ENCODE assay signal across 6 cellular contexts in the genomic region with DNA sequence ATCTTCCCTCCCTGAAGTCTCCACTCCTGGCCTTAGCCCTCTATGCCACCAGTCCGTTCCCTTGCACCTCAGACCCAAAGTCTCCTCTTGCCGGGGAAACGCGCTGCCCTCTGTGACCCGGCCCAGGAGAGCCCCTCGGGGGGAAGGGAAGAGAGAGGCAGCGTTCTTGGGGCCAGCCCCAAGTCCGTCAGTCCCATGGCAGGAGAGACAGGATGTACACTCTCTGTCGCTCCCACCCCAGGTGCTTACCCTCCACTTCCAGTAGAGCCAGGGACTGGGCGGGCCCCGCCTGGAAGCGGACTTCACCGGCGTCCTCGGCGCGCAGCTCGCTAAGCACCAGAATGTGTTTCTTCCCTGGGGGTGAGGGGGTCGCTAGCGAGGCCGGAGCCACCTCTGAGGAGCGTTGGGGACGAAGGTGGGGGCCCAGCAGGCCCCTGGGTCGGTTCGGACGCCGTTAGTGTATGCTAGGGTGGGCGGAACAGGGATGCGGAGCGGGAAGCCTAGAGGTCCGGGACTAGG. TPM values are rescaled to one million over a fixed set of nuclear protein-coding genes. Genes with fewer than 3 reads are reported as not detected.
DNase-seq lines count a peak whose midpoint lies in the region; ATAC-seq, FAIRE-seq and TF ChIP-seq lines count a peak whose summit lies in the region.

No MANE protein-coding gene starts in this region.

- H3K36me3 ChIP-seq in GM12878 (ENCODE audit: control insufficient read depth in 2 of 2, insufficient read depth in 2 of 2, low read length in 1 of 2) = no peaks in the 10 kb centered on the region

- FAIRE-seq in GM12878 (lab: Jason Lieb, UNC) = no peak

- H3K9ac ChIP-seq in GM12878 (ENCODE audit: control insufficient read depth, insufficient read depth, low read length) = no peak overlapping the region

- peaks cover 3 to 8% of the 10 kb centered on the region in 2 experiments for H3K27me3 ChIP-seq in GM12878 (replicated peaks in 1 of 2; ENCODE audit: control insufficient read depth in 2 of 2, insufficient read depth in 2 of 2, low read length in 1 of 2)

- TF ChIP-seq POLR2A in GM12878 (IDR thresholded peaks at IDR 0.05; ENCODE audit: low read depth, low read length) = no peak

- H3K27me3 Mint-ChIP-seq in nephron (ENCODE audit: low read depth) = peaks cover 16% of the 10 kb centered on the region

- CTCF ChIA-PET in GM12878 (lab: Yijun Ruan, JAX) = interaction anchor here (0.9 to 1.9 kb wide), 2 partner anchors 9 to 11 kb away, joined by 3 to 7 read pairs; partner anchors contain the start of gene CHPF

- SMC1A ChIA-PET in GM12878 (lab: Charles Lee; ENCODE audit: uncharacterized antibody, unreplicated experiment) = no interaction called here

- peak overlapping the region; percentile 37 for H2AFZ ChIP-seq in GM12878 (ENCODE audit: control insufficient read depth, low read depth, low read length)

- H3K79me2 ChIP-seq in GM12878 (ENCODE audit: control insufficient read depth, insufficient read depth, low read length) = no peaks in the 10 kb centered on the region

- in situ Hi-C loops in G401 (cut with HindIII; ENCODE audit: low sequenced_read_pairs) = no loop called here
- in situ Hi-C loops in GM12878 (cut with MboI) = no loop called here

- TF ChIP-seq EP300 in GM12878 (IDR thresholded peaks at IDR 0.05; ENCODE audit: borderline replicate concordance in 1 of 2, control insufficient read depth in 1 of 2, low read depth in 2 of 2, low read length in 2 of 2) = no peak

- no peaks in the 10 kb centered on the region for H4K20me1 ChIP-seq in GM12878 (ENCODE audit: control insufficient read depth, insufficient read depth)

- ATAC-seq in HG03039 (IDR thresholded peaks at IDR 0.05; ENCODE audit: unreplicated experiment) (peak; percentile 4), GM12878 (peak; percentile 40), GM21717 (IDR thresholded peaks at IDR 0.05; ENCODE audit: unreplicated experiment) (no peak)

- RAD21 ChIA-PET in GM12878 (lab: Charles Lee; ENCODE audit: unreplicated experiment) = no interaction called here

- no peak for TF ChIP-seq RAD21 in GM12878 (IDR thresholded peaks at IDR 0.05; ENCODE audit: insufficient read depth, low read depth, low read length)

- BruUV-seq in GM12878 (replicated peaks; lab: Mats Ljungman, UMichigan) = no TSS peak

- H3K36me3 Mint-ChIP-seq in nephron (ENCODE audit: low read depth) = peaks cover 17% of the 10 kb centered on the region

- H3K4me1 ChIP-seq in GM12878 (ENCODE audit: control insufficient read depth, insufficient read depth, low read length) = no peaks in the 10 kb centered on the region; the same call in 1 of the 2 replicates

- DNase-seq in G401 (ENCODE audit: low spot score) = peak; percentile 26
- no peak for DNase-seq in GM12878 (ENCODE audit: low read depth, low spot score)
- no peak for DNase-seq in posterior vena cava (ENCODE audit: low spot score)

- no peaks in the 10 kb centered on the region; the same call in 2 of the 3 replicates for H3K9me3 ChIP-seq in GM12878 (replicated peaks; ENCODE audit: control insufficient read depth, insufficient read depth, low read length)

- WGBS in GM12878 (ENCODE audit: insufficient coverage, insufficient replicate concordance, low lambda C conversion rate, missing lambda C conversion rate) = 15% methylated on average over 28 of the region's 31 CpGs

- H3K4me2 ChIP-seq in GM12878 (ENCODE audit: control insufficient read depth, insufficient read depth) = peak overlapping the region; percentile 77

- no peak for TF ChIP-seq CTCF in GM12878 (IDR thresholded peaks at IDR 0.05 in 2 of 3, conservative IDR thresholded peaks at IDR 0.05 in 1 of 3; ENCODE audit: control insufficient read depth in 2 of 3, extremely low read depth in 1 of 3, insufficient read depth in 1 of 3, low read depth in 3 of 3, low read length in 3 of 3)
- TF ChIP-seq CTCF in nephron (IDR thresholded peaks at IDR 0.05; ENCODE audit: unreplicated experiment in 3 of 3) = no peak

- intact Hi-C loops in GM12878 (cut with micrococcal nuclease; ENCODE audit: unreplicated experiment) (no loop called here), posterior vena cava (cut with DNase I) (no loop called here)

- peaks cover 5% of the 10 kb centered on the region for H3K4me1 Mint-ChIP-seq in nephron

- peak overlapping the region; percentile 83 to 89 (median 86) for H3K4me3 Mint-ChIP-seq in nephron

- no peaks in the 10 kb centered on the region for H3K9me3 Mint-ChIP-seq in nephron

- H3K27ac ChIP-seq in GM12878 (ENCODE audit: control insufficient read depth, insufficient read depth) = no peak overlapping the region

- POLR2A ChIA-PET in GM12878 (lab: Charles Lee) = no interaction called here

- H3K27ac Mint-ChIP-seq in nephron = no peak overlapping the region

- peak overlapping the region; percentile 57; the same call in 1 of the 2 replicates for H3K4me3 ChIP-seq in GM12878

RNA-seq across cellular contexts. Expression of gene TMEM198, which starts 8.1 kb away (rescaled TPM):
- 9.0 and 11.1 TPM in 2 replicates for total RNA-seq in G401 (2014; rRNA removed; shearing (Covaris generic))
- 0.69 and 1.1 TPM in 2 replicates for total RNA-seq in GM12878 (2013; cell fraction: nucleolus; rRNA removed)
- total RNA-seq in GM12878 (2014; rRNA removed) = 0.49 and 0.73 TPM in 2 replicates
- 0.23 and 0.27 TPM in 2 replicates for total RNA-seq in GM12878 (2014; rRNA removed; fragmentation: Illumina TruSeq; extraction: Trizol)
- total RNA-seq in GM12878 (2021) = 1.1 and 1.2 TPM in 2 replicates
- 0.10 TPM for polyA plus RNA-seq in GM12878 (2011; ENCODE audit: low read depth)
- 0.23 and 0.56 TPM in 2 replicates for polyA plus RNA-seq in GM12878 (2011; rRNA removed)
- polyA plus RNA-seq in GM12878 (2011; cell fraction: cytosol; rRNA removed) = 0.90 and 1.5 TPM in 2 replicates
- polyA plus RNA-seq in GM12878 (2011; cell fraction: nucleus; rRNA removed) = 10.8 and 15.0 TPM in 2 replicates
- 0.65 and 0.67 TPM in 2 replicates for polyA plus RNA-seq in GM12878 (2012)
- polyA plus RNA-seq in GM12878 (2014; fragmentation: Illumina TruSeq; extraction: Trizol) = 0.16 TPM in 1 of 2 replicates, not detected in the other
- polyA plus RNA-seq in GM12878 (2014; fragmentation: Nextera tagmentation; extraction: Ambion mirVana) = not detected
- polyA plus RNA-seq in GM12878 (2014; rRNA removed) = 1.2 TPM in 2 replicates
- polyA plus RNA-seq in GM12878 (2016; fragmentation: Nextera tagmentation; extraction: Ambion mirVana) = under 1 TPM; 0.46 to 0.92 TPM
- polyA minus RNA-seq in GM12878 (2011; rRNA and poly(A)+ RNA removed) = 0.22 and 0.46 TPM in 2 replicates
- not detected in 2 replicates for polyA minus RNA-seq in GM12878 (2011; cell fraction: cytosol; rRNA and poly(A)+ RNA removed)
- polyA minus RNA-seq in GM12878 (2011; cell fraction: nucleus; rRNA and poly(A)+ RNA removed) = 0.48 and 0.86 TPM in 2 replicates
- total RNA-seq in posterior vena cava = 1 to 10 TPM; 3.0 to 3.2 TPM

RNA-seq across cellular contexts. Expression of gene CHPF, which starts 8.3 kb away (rescaled TPM):
- 87.3 and 89.2 TPM in 2 replicates for total RNA-seq in G401 (2014; rRNA removed; shearing (Covaris generic))
- 10.3 and 11.3 TPM in 2 replicates for total RNA-seq in GM12878 (2013; cell fraction: nucleolus; rRNA removed)
- total RNA-seq in GM12878 (2014; rRNA removed) (12.5 and 15.2 TPM in 2 replicates), GM12878 (2014; rRNA removed; fragmentation: Illumina TruSeq; extraction: Trizol) (1.2 and 2.0 TPM in 2 replicates), GM12878 (2021) (11.6 and 12.2 TPM in 2 replicates), posterior vena cava (10 to 100 TPM; 42.9 to 51.1 TPM)
- polyA plus RNA-seq in GM12878 (2011; ENCODE audit: low read depth) = 1.8 TPM
- polyA plus RNA-seq in GM12878 (2011; rRNA removed) (0.89 and 2.2 TPM in 2 replicates), GM12878 (2014; fragmentation: Illumina TruSeq; extraction: Trizol) (0.16 and 0.75 TPM in 2 replicates), GM12878 (2014; fragmentation: Nextera tagmentation; extraction: Ambion mirVana) (under 1 TPM in 1 of 2 experiments, not detected in 1; 0.09 TPM), GM12878 (2014; rRNA removed) (8.3 and 11.5 TPM in 2 replicates), GM12878 (2016; fragmentation: Nextera tagmentation; extraction: Ambion mirVana) (10 to 100 TPM; 14.2 to 17.4 TPM)
- polyA plus RNA-seq in GM12878 (2011; cell fraction: cytosol; rRNA removed) = 4.3 and 7.3 TPM in 2 replicates
- 7.0 and 8.1 TPM in 2 replicates for polyA plus RNA-seq in GM12878 (2011; cell fraction: nucleus; rRNA removed)
- 8.3 and 8.9 TPM in 2 replicates for polyA plus RNA-seq in GM12878 (2012)
- polyA minus RNA-seq in GM12878 (2011; rRNA and poly(A)+ RNA removed) = 1.3 and 5.0 TPM in 2 replicates
- polyA minus RNA-seq in GM12878 (2011; cell fraction: cytosol; rRNA and poly(A)+ RNA removed) = 4.2 and 4.3 TPM in 2 replicates
- polyA minus RNA-seq in GM12878 (2011; cell fraction: nucleus; rRNA and poly(A)+ RNA removed) = 4.6 and 7.0 TPM in 2 replicates

RNA-seq across cellular contexts. Expression of gene OBSL1, which starts 19.4 kb away (rescaled TPM):
- 106 and 117 TPM in 2 replicates for total RNA-seq in G401 (2014; rRNA removed; shearing (Covaris generic))
- total RNA-seq in GM12878 (2013; cell fraction: nucleolus; rRNA removed) = not detected in 2 replicates
- total RNA-seq in GM12878 (2014; rRNA removed) = not detected in 2 replicates
- total RNA-seq in GM12878 (2014; rRNA removed; fragmentation: Illumina TruSeq; extraction: Trizol) = not detected in 2 replicates
- total RNA-seq in GM12878 (2021) = 0.48 and 0.77 TPM in 2 replicates
- polyA plus RNA-seq in GM12878 (2011; ENCODE audit: low read depth) = not detected
- polyA plus RNA-seq in GM12878 (2011; rRNA removed) = not detected in 2 replicates
- not detected in 2 replicates for polyA plus RNA-seq in GM12878 (2011; cell fraction: cytosol; rRNA removed)
- 0.07 and 0.10 TPM in 2 replicates for polyA plus RNA-seq in GM12878 (2011; cell fraction: nucleus; rRNA removed)
- polyA plus RNA-seq in GM12878 (2012) = 0.20 TPM in 1 of 2 replicates, not detected in the other
- not detected in 2 replicates for polyA plus RNA-seq in GM12878 (2014; fragmentation: Illumina TruSeq; extraction: Trizol)
- not detected for polyA plus RNA-seq in GM12878 (2014; fragmentation: Nextera tagmentation; extraction: Ambion mirVana)
- polyA plus RNA-seq in GM12878 (2014; rRNA removed) = not detected in 2 replicates
- polyA plus RNA-seq in GM12878 (2016; fragmentation: Nextera tagmentation; extraction: Ambion mirVana) = under 1 TPM in 1 of 2 experiments, not detected in 1; 0.14 TPM
- 0.07 TPM in 1 of 2 replicates, not detected in the other for polyA minus RNA-seq in GM12878 (2011; rRNA and poly(A)+ RNA removed)
- polyA minus RNA-seq in GM12878 (2011; cell fraction: cytosol; rRNA and poly(A)+ RNA removed) = 0.94 and 1.3 TPM in 2 replicates
- polyA minus RNA-seq in GM12878 (2011; cell fraction: nucleus; rRNA and poly(A)+ RNA removed) = 0.29 TPM in 1 of 2 replicates, not detected in the other
- 10 to 100 TPM; 40.7 to 57.7 TPM for total RNA-seq in posterior vena cava

RNA-seq across cellular contexts. Expression of gene INHA, which starts 20.2 kb away (rescaled TPM):
- total RNA-seq in G401 (2014; rRNA removed; shearing (Covaris generic)) = 1.3 TPM in 1 of 2 replicates, not detected in the other
- total RNA-seq in GM12878 (2013; cell fraction: nucleolus; rRNA removed) = not detected in 2 replicates
- total RNA-seq in GM12878 (2014; rRNA removed) = not detected in 2 replicates
- total RNA-seq in GM12878 (2014; rRNA removed; fragmentation: Illumina TruSeq; extraction: Trizol) = not detected in 2 replicates
- total RNA-seq in GM12878 (2021) = not detected in 2 replicates
- polyA plus RNA-seq in GM12878 (2011; ENCODE audit: low read depth) = not detected
- not detected in 2 replicates for polyA plus RNA-seq in GM12878 (2011; rRNA removed)
- not detected in 2 replicates for polyA plus RNA-seq in GM12878 (2011; cell fraction: cytosol; rRNA removed)
- not detected in 2 replicates for polyA plus RNA-seq in GM12878 (2011; cell fraction: nucleus; rRNA removed)
- polyA plus RNA-seq in GM12878 (2012) = not detected in 2 replicates
- polyA plus RNA-seq in GM12878 (2014; fragmentation: Illumina TruSeq; extraction: Trizol) = not detected in 2 replicates
- not detected for polyA plus RNA-seq in GM12878 (2014; fragmentation: Nextera tagmentation; extraction: Ambion mirVana)
- not detected in 2 replicates for polyA plus RNA-seq in GM12878 (2014; rRNA removed)
- not detected for polyA plus RNA-seq in GM12878 (2016; fragmentation: Nextera tagmentation; extraction: Ambion mirVana)
- not detected in 2 replicates for polyA minus RNA-seq in GM12878 (2011; rRNA and poly(A)+ RNA removed)
- polyA minus RNA-seq in GM12878 (2011; cell fraction: cytosol; rRNA and poly(A)+ RNA removed) = not detected in 2 replicates
- not detected in 2 replicates for polyA minus RNA-seq in GM12878 (2011; cell fraction: nucleus; rRNA and poly(A)+ RNA removed)
- under 1 TPM in 1 of 2 donors, not detected in 1; 0.37 TPM for total RNA-seq in posterior vena cava

RNA-seq across cellular contexts. Expression of gene ASIC4, which starts 37.6 kb away (rescaled TPM):
- 0.25 TPM in 1 of 2 replicates, not detected in the other for total RNA-seq in G401 (2014; rRNA removed; shearing (Covaris generic))
- total RNA-seq in GM12878 (2013; cell fraction: nucleolus; rRNA removed) = 0.22 and 0.25 TPM in 2 replicates
- not detected in 2 replicates for total RNA-seq in GM12878 (2014; rRNA removed)
- total RNA-seq in GM12878 (2014; rRNA removed; fragmentation: Illumina TruSeq; extraction: Trizol) = not detected in 2 replicates
- total RNA-seq in GM12878 (2021) = not detected in 2 replicates
- not detected for polyA plus RNA-seq in GM12878 (2011; ENCODE audit: low read depth)
- not detected in 2 replicates for polyA plus RNA-seq in GM12878 (2011; rRNA removed)
- polyA plus RNA-seq in GM12878 (2011; cell fraction: cytosol; rRNA removed) = not detected in 2 replicates
- polyA plus RNA-seq in GM12878 (2011; cell fraction: nucleus; rRNA removed) = 0.09 and 0.10 TPM in 2 replicates
- 0.06 and 0.08 TPM in 2 replicates for polyA plus RNA-seq in GM12878 (2012)
- polyA plus RNA-seq in GM12878 (2014; fragmentation: Illumina TruSeq; extraction: Trizol) = 0.01 TPM in 1 of 2 replicates, not detected in the other
- not detected for polyA plus RNA-seq in GM12878 (2014; fragmentation: Nextera tagmentation; extraction: Ambion mirVana)
- not detected in 2 replicates for polyA plus RNA-seq in GM12878 (2014; rRNA removed)
- polyA plus RNA-seq in GM12878 (2016; fragmentation: Nextera tagmentation; extraction: Ambion mirVana) = not detected
- not detected in 2 replicates for polyA minus RNA-seq in GM12878 (2011; rRNA and poly(A)+ RNA removed)
- not detected in 2 replicates for polyA minus RNA-seq in GM12878 (2011; cell fraction: cytosol; rRNA and poly(A)+ RNA removed)
- polyA minus RNA-seq in GM12878 (2011; cell fraction: nucleus; rRNA and poly(A)+ RNA removed) = 0.10 TPM in 1 of 2 replicates, not detected in the other
- total RNA-seq in posterior vena cava = under 1 TPM in 1 of 2 donors, not detected in 1; 0.38 TPM

Comparison
In these comparisons a context has a peak if more than half of its experiments do, and no peak if none do; other contexts are left out.
1. RNA of gene OBSL1, which starts 19.4 kb away (total RNA-seq): 106 to 117 TPM in G401 and 40.7 to 57.7 TPM in posterior vena cava; 0.48 to 0.77 TPM in GM12878; every median in the first group is over 10 times any median in the second.